In genomic region chr17:81510524-81510797, GRCh38 we compare ENCODE assay signal across 8 cellular contexts. TPM values are rescaled to one million over a fixed set of nuclear protein-coding genes. Genes with fewer than 3 reads are reported as not detected.
DNase-seq lines count a peak whose midpoint lies in the region; ATAC-seq and TF ChIP-seq lines count a peak whose summit lies in the region.

No MANE protein-coding gene starts in this region.

- peaks cover 35% of the 10 kb centered on the region for H3K36me3 ChIP-seq in cardiac muscle cell
- H3K36me3 ChIP-seq in brain microvascular endothelial cell (replicated peaks), result peaks cover 40% of the 10 kb centered on the region
- H3K36me3 ChIP-seq in mesodermal cell (ENCODE audit: control insufficient read depth, insufficient read depth, low read length), result peaks cover 39% of the 10 kb centered on the region
- H3K36me3 ChIP-seq in upper lobe of right lung, result peaks cover 34% of the 10 kb centered on the region

- peak overlapping the region; percentile 100 for H3K4me3 ChIP-seq in cardiac muscle cell
- H3K4me3 ChIP-seq in brain microvascular endothelial cell (ENCODE audit: low read depth, low read length), result peak overlapping the region; percentile 97
- H3K4me3 ChIP-seq in mesodermal cell (ENCODE audit: extremely low read depth, insufficient read depth, low read length, poor library complexity, severe bottlenecking), result peak overlapping the region; percentile 84
- peak overlapping the region; percentile 94 for H3K4me3 ChIP-seq in upper lobe of right lung

- 8 to 13% methylated on average over 10 of the region's 10 CpGs for WGBS in mesodermal cell (ENCODE audit: insufficient coverage in 2 of 2), 2 experiments

- DNase-seq in cardiac muscle cell (ENCODE audit: low read depth in 1 of 2, low spot score in 1 of 2) (no peak), Right ventricle myocardium inferior (ENCODE audit: missing footprints) (no peak), brain microvascular endothelial cell (no peak), upper lobe of right lung (no peak), NCI-H526 treated with DMSO at 0.1 percent for 48 hours (lab: John Stamatoyannopoulos, UW) (no peak), amygdala (lab: John Stamatoyannopoulos, UW) (no peak), AG08395 (ENCODE audit: low spot score) (no peak)

- H3K9me3 ChIP-seq in cardiac muscle cell (ENCODE audit: low read depth) (no peaks in the 10 kb centered on the region), mesodermal cell (ENCODE audit: control insufficient read depth, low read length) (no peaks in the 10 kb centered on the region), upper lobe of right lung (no peaks in the 10 kb centered on the region)

- H3K4me1 ChIP-seq in cardiac muscle cell (ENCODE audit: low read depth) (peaks cover 10% of the 10 kb centered on the region), mesodermal cell (ENCODE audit: control insufficient read depth, insufficient read depth, low read length, poor library complexity, severe bottlenecking) (peaks cover 6% of the 10 kb centered on the region), upper lobe of right lung (peaks cover 19% of the 10 kb centered on the region)

- intact Hi-C loops in Right ventricle myocardium inferior (cut with DNase I), result loop anchor here (5.0 kb wide), 1 partner anchor 92 kb away; no protein-coding TSS in a partner anchor
- intact Hi-C loops in upper lobe of right lung (cut with DNase I), result no loop called here

- no peak for TF ChIP-seq CTCF in cardiac muscle cell (IDR thresholded peaks at IDR 0.05; ENCODE audit: low read depth, low read length)
- no peak for TF ChIP-seq CTCF in brain microvascular endothelial cell (IDR thresholded peaks at IDR 0.05; ENCODE audit: low read depth, low read length, missing control alignments)
- TF ChIP-seq CTCF in upper lobe of right lung (IDR thresholded peaks at IDR 0.05), result no peak

- in situ Hi-C loops in brain microvascular endothelial cell (cut with HindIII; ENCODE audit: low pct_ligation_motif_present, low sequenced_read_pairs), result loop anchor here (10.0 kb wide), 1 partner anchor 106 kb away; no protein-coding TSS in a partner anchor

- peak overlapping the region; percentile 100 for H3K27ac ChIP-seq in cardiac muscle cell
- H3K27ac ChIP-seq in brain microvascular endothelial cell, result peak overlapping the region; percentile 96
- peak overlapping the region; percentile 16 for H3K27ac ChIP-seq in mesodermal cell (ENCODE audit: low read depth, low read length, severe bottlenecking)
- peak overlapping the region; percentile 90 for H3K27ac ChIP-seq in upper lobe of right lung

- H3K27me3 ChIP-seq in cardiac muscle cell (no peaks in the 10 kb centered on the region), brain microvascular endothelial cell (replicated peaks) (no peaks in the 10 kb centered on the region), upper lobe of right lung (no peaks in the 10 kb centered on the region)

- no peak for ATAC-seq in Right ventricle myocardium inferior
- no peak for ATAC-seq in upper lobe of right lung

RNA-seq across cellular contexts. Expression of gene ACTG1, which starts 2.1 kb away (rescaled TPM):
- total RNA-seq in cardiac muscle cell, result 2,244 and 2,883 TPM in 2 replicates
- polyA plus RNA-seq in cardiac muscle cell, result 1,007 and 1,036 TPM in 2 replicates
- total RNA-seq in Right ventricle myocardium inferior, result 468 TPM
- polyA plus RNA-seq in mesodermal cell (2013, experiment 1 of 2), result 2,748 TPM
- polyA plus RNA-seq in mesodermal cell (2013, experiment 2 of 2), result 2,271 TPM
- 2,193 TPM for total RNA-seq in upper lobe of right lung

RNA-seq across cellular contexts. Expression of gene FSCN2, which starts 17.7 kb away (rescaled TPM):
- 9.0 and 11.3 TPM in 2 replicates for total RNA-seq in cardiac muscle cell
- polyA plus RNA-seq in cardiac muscle cell, result 1.5 and 2.4 TPM in 2 replicates
- 0.19 TPM for total RNA-seq in Right ventricle myocardium inferior
- polyA plus RNA-seq in mesodermal cell (2013, experiment 1 of 2), result 0.29 TPM
- 0.20 TPM for polyA plus RNA-seq in mesodermal cell (2013, experiment 2 of 2)
- total RNA-seq in upper lobe of right lung, result 3.6 TPM

RNA-seq across cellular contexts. Expression of gene FAAP100, which starts 41.7 kb away (rescaled TPM):
- total RNA-seq in cardiac muscle cell (57.0 and 65.6 TPM in 2 replicates), Right ventricle myocardium inferior (14.8 TPM), upper lobe of right lung (27.3 TPM)
- 51.2 and 56.9 TPM in 2 replicates for polyA plus RNA-seq in cardiac muscle cell
- 19.1 TPM for polyA plus RNA-seq in mesodermal cell (2013, experiment 1 of 2)
- 15.6 TPM for polyA plus RNA-seq in mesodermal cell (2013, experiment 2 of 2)

Comparison
In these comparisons a context has a peak if more than half of its experiments do, and no peak if none do; other contexts are left out.
1. H3K27ac ChIP-seq: peak in every context shown above with its lines; median percentile 100 in cardiac muscle cell; 96 in brain microvascular endothelial cell; 90 in upper lobe of right lung; 16 in mesodermal cell.